ENCODE assay signal across 25 cellular contexts in the genomic region with DNA sequence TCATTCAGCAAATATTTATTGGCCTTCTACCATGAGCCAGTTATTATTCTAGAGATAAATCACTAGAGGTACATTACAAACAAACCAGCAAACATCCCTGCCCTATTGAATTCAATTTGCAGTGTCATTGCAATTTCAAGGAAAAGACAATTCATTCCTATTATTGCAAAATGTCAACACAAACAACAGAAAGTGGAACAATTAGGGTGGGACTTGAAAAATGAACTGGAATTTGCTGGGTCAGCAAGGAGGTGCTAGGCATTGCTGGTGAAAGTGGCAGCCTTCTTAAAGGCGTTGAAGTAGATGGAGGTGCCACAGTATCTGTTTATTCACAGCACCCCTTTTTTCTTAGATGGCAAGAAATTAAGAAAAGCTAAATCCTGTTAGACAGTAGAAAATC.
DNase-seq lines count a peak whose midpoint lies in the region.
"Had no signal": no experiment of that assay in that cellular context is flagged by ENCODE, and none has a peak within 500 bp of the region (broad histone marks: within the 10 kb centered on the region; RNA-seq: fewer than 3 reads in every experiment).

No MANE protein-coding gene starts in this region.

- H3K18ac ChIP-seq in mesenchymal stem cell (ENCODE audit: low read depth in 1 of 2, low read length in 2 of 2) = no peak overlapping the region

- no peaks in the 10 kb centered on the region for H3K79me1 ChIP-seq in mesenchymal stem cell (replicated peaks; ENCODE audit: low read length, poor library complexity, severe bottlenecking)

- no peak overlapping the region for H3K27ac ChIP-seq in mesenchymal stem cell (ENCODE audit: low read length, poor library complexity, severe bottlenecking)
- H3K27ac ChIP-seq: HL-60 had no signal

- no peak overlapping the region for H2AFZ ChIP-seq in mesenchymal stem cell (ENCODE audit: low read depth, low read length)
- H2AFZ ChIP-seq: GM23338 had no signal

- H4K8ac ChIP-seq in mesenchymal stem cell (ENCODE audit: low read length) = no peak overlapping the region

- H3K4me2 ChIP-seq in mesenchymal stem cell (ENCODE audit: low read length, poor library complexity, severe bottlenecking) = peak overlapping the region; percentile 53
- H3K4me2 ChIP-seq: GM23338 had no signal

- H3K27me3 ChIP-seq in adipocyte (replicated peaks; ENCODE audit: control insufficient read depth, insufficient read depth, low read length) = no peaks in the 10 kb centered on the region
- no peaks in the 10 kb centered on the region for H3K27me3 ChIP-seq in mesenchymal stem cell (ENCODE audit: control insufficient read depth in 1 of 2, insufficient read depth in 1 of 2, low read length in 2 of 2)

- no peak overlapping the region for H2AK5ac ChIP-seq in mesenchymal stem cell (ENCODE audit: low read length, severe bottlenecking)

- H3K4me3 ChIP-seq in adipocyte (ENCODE audit: low read length) (no peak overlapping the region), mesenchymal stem cell (ENCODE audit: insufficient read depth in 1 of 2, low read depth in 1 of 2, low read length in 2 of 2) (no peak overlapping the region)
- H3K4me3 ChIP-seq: GM23338 had no signal

- H3K4ac ChIP-seq in mesenchymal stem cell (ENCODE audit: low read depth in 1 of 2, low read length in 2 of 2) = no peak overlapping the region

- H2BK120ac ChIP-seq in mesenchymal stem cell (ENCODE audit: low read depth, low read length) = no peak overlapping the region

- no peak overlapping the region for H2BK5ac ChIP-seq in mesenchymal stem cell (ENCODE audit: low read depth, low read length, poor library complexity, severe bottlenecking)

- no peak overlapping the region for H4K91ac ChIP-seq in mesenchymal stem cell (ENCODE audit: low read length)

- H3K14ac ChIP-seq in mesenchymal stem cell (ENCODE audit: low read length in 2 of 2) = no peak overlapping the region

- in situ Hi-C loops in Caki2 (cut with HindIII; ENCODE audit: low pct_unique_long_range_greater_than_20kb, low sequenced_read_pairs) = no loop called here

- WGBS in mesenchymal stem cell = no CpG with 5 or more reads among the region's 1 CpG

- no peak overlapping the region for H2BK12ac ChIP-seq in mesenchymal stem cell (ENCODE audit: low read length in 2 of 2)

- no peak overlapping the region for H3K9ac ChIP-seq in adipocyte (ENCODE audit: low read length)
- no peak overlapping the region for H3K9ac ChIP-seq in mesenchymal stem cell (ENCODE audit: low read length)

- H3K9me3 ChIP-seq in adipocyte (ENCODE audit: control insufficient read depth, low read length) (no peaks in the 10 kb centered on the region), mesenchymal stem cell (ENCODE audit: control insufficient read depth, low read length) (no peaks in the 10 kb centered on the region)

- H3K23ac ChIP-seq in mesenchymal stem cell (ENCODE audit: low read length in 2 of 2) = no peak overlapping the region

- H2BK15ac ChIP-seq in mesenchymal stem cell (ENCODE audit: low read depth, poor library complexity, severe bottlenecking) = no peak overlapping the region

- peaks cover 5% of the 10 kb centered on the region for H3K4me1 ChIP-seq in adipocyte (ENCODE audit: control insufficient read depth, insufficient read depth, low read length)
- H3K4me1 ChIP-seq in mesenchymal stem cell (ENCODE audit: control insufficient read depth, insufficient read depth, low read depth, low read length) = peaks cover 3% of the 10 kb centered on the region

- H3K36me3 ChIP-seq in adipocyte (ENCODE audit: control insufficient read depth, insufficient read depth, low read length, severe bottlenecking) = no peaks in the 10 kb centered on the region
- H3K36me3 ChIP-seq in mesenchymal stem cell (ENCODE audit: control insufficient read depth in 1 of 2, insufficient read depth in 2 of 2, low read depth in 1 of 2, low read length in 2 of 2) = no peaks in the 10 kb centered on the region

- DNase-seq in NCI-H1105 treated with DMSO at 0.1 percent for 48 hours (lab: John Stamatoyannopoulos, UW) (peak; percentile 17), NCI-H1105 (lab: John Stamatoyannopoulos, UW) (no peak), Caki2 (ENCODE audit: low read depth) (peak; percentile 19), adipocyte (ENCODE audit: low read depth) (peak; percentile 3), mesenchymal stem cell (no peak), H4 (ENCODE audit: low spot score) (no peak), SW 1271 (lab: John Stamatoyannopoulos, UW) (no peak)
- DNase-seq in stimulated activated CD4-positive, alpha-beta T cell treated with anti-CD3 and anti-CD28 coated beads, Interleukin-2, amount 100 ng/mL, for 24 hours = no peak
- DNase-seq: 8988T; AML-193; C1 segment of cervical spinal cord; Calu3; CD8-positive, alpha-beta T cell; DMS153; GDM1; NCI-H1436 treated with DMSO at 0.1 percent for 48 hours; NCI-H2029; NCI-H2227 treated with DMSO at 0.1 percent for 48 hours; NCI-H510A; NCI-H82; PC-3; RPMI8226; SHP77 had no signal

Comparison
In these comparisons a context has a peak if more than half of its experiments do, and no peak if none do; other contexts are left out.
1. DNase-seq: peak in NCI-H1105 treated with DMSO at 0.1 percent for 48 hours (single experiment), Caki2 (single experiment) and adipocyte (single experiment); none in NCI-H1105 (single experiment), mesenchymal stem cell (single experiment), H4 (single experiment), stimulated activated CD4-positive, alpha-beta T cell treated with anti-CD3 and anti-CD28 coated beads, Interleukin-2, amount 100 ng/mL, for 24 hours (0 of 2) and SW 1271 (0 of 2).